ENCODE assay signal across 18 cellular contexts in the genomic region with DNA sequence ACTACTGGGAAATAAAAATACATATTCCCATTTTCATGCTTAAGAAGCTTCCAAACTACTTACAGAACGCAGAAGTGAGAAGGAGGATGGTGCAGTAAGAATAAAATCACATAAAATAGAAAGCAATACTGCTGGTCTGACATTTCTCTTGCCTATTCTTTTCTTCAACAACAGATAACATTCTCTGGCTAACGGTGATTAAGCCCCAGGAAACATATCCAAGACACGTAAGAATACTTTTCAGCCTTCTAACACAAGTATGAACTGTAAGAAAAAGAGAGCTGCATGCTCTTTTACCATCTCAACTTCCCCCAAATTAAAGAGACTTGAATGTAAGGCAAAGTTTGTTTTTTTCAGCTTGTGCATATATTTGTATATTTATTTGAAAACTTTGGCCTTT.
"Had no signal": no experiment of that assay in that cellular context is flagged by ENCODE, and none has a peak within 500 bp of the region (broad histone marks: within the 10 kb centered on the region; RNA-seq: fewer than 3 reads in every experiment).

No MANE protein-coding gene starts in this region.

- ATAC-seq: activated CD4-positive, CD25-positive, alpha-beta regulatory T cell treated with anti-CD3 and anti-CD28 coated beads, Interleukin-2, amount 50 U/mL, for 24 hours; activated CD8-positive, alpha-beta T cell treated with anti-CD3 and anti-CD28 coated beads for 36 hours; activated T-cell treated with anti-CD3 and anti-CD28 coated beads, Interleukin-2, amount 50 U/mL, for 72 hours had no signal

- H3K27ac ChIP-seq: SK-N-MC had no signal

- DNase-seq: activated CD4-positive, alpha-beta T cell treated with anti-CD3 and anti-CD28 coated beads for 4 hours; activated CD8-positive, alpha-beta memory T cell treated with anti-CD3 and anti-CD28 coated beads, Interleukin-2, amount 50 U/mL, for 4 hours; activated CD8-positive, alpha-beta T cell treated with anti-CD3 and anti-CD28 coated beads for 36 hours; activated T-cell treated with anti-CD3 and anti-CD28 coated beads, Interleukin-2, amount 50 U/mL, for 72 hours; aorta; KG1; NCI-H1048; NCI-H146; NCI-H187 treated with DMSO at 0.1 percent for 48 hours; NCI-H2081 treated with DMSO at 0.1 percent for 48 hours; NCI-H2171; NCI-H2227 treated with DMSO at 0.1 percent for 48 hours; NCI-H446 treated with DMSO at 0.1 percent for 48 hours; NCI-H524 treated with DMSO at 0.1 percent for 48 hours; NCI-H748 treated with DMSO at 0.1 percent for 48 hours; NK-92 treated with Interleukin-12 subunit alpha and Interleukin-12 subunit beta, amount 100 ng/mL, for 24 hours had no signal

- H3K4me3 ChIP-seq: SK-N-MC had no signal
